ENCODE assay signal across 28 cellular contexts in genomic region chr14:85474431-85474830, GRCh38. TPM values are rescaled to one million over a fixed set of nuclear protein-coding genes. Genes with fewer than 3 reads are reported as not detected.
DNase-seq lines count a peak whose midpoint lies in the region; ATAC-seq, FAIRE-seq and TF ChIP-seq lines count a peak whose summit lies in the region.
"Had no signal": no experiment of that assay in that cellular context is flagged by ENCODE, and none has a peak within 500 bp of the region (broad histone marks: within the 10 kb centered on the region; RNA-seq: fewer than 3 reads in every experiment).

No MANE protein-coding gene starts in this region.

- no peak overlapping the region for H2AFZ ChIP-seq in endothelial cell of umbilical vein (ENCODE audit: low read depth, low read length)

- no peak for TF ChIP-seq POLR2A in endothelial cell of umbilical vein (IDR thresholded peaks at IDR 0.05; ENCODE audit: low read depth, low read length)

- intact Hi-C loops in A673 (cut with micrococcal nuclease; ENCODE audit: unreplicated experiment) (no loop called here), endothelial cell of umbilical vein (cut with micrococcal nuclease) (loop anchor here (5.0 kb wide), 4 partner anchors 137 to 992 kb away; no protein-coding TSS in a partner anchor), pancreas (cut with DNase I) (loop anchor here in 1 of 3 donors (5.0 kb wide), 1 partner anchor 58 kb away; the partner anchor contains the start of gene FLRT2), head of caudate nucleus (cut with DNase I) (no loop called here)

- ATAC-seq in pancreas = no peak
- no peak for ATAC-seq in activated naive CD8-positive, alpha-beta T cell treated with anti-CD3 and anti-CD28 coated beads, Interleukin-2, amount 50 U/mL, for 24 hours
- ATAC-seq: A549 had no signal

- POLR2A ChIA-PET in A673 (lab: Charles Lee; ENCODE audit: low non-redundant PET) = no interaction called here
- POLR2A ChIA-PET in endothelial cell of umbilical vein (lab: Charles Lee) = interaction anchor here (0.7 to 3.4 kb wide), 2 partner anchors 21 to 55 kb away, joined by 6 to 31 read pairs; partner anchors contain the start of gene FLRT2

- H3K4me1 ChIP-seq in A673 (ENCODE audit: insufficient read depth, low read length, poor library complexity, severe bottlenecking) (peaks cover 20% of the 10 kb centered on the region), endothelial cell of umbilical vein (ENCODE audit: control insufficient read depth, extremely low read depth, insufficient read depth, low read length) (peaks cover 54% of the 10 kb centered on the region), pancreas (peaks cover 42 to 67% (median 59%) of the 10 kb centered on the region in 3 donors)
- H3K4me1 ChIP-seq: BE2C, BLaER1 had no signal

- WGBS in pancreas, 2 donors = 41 to 44% methylated on average over 2 of the region's 2 CpGs

- peak overlapping the region; percentile 60 for H3K27ac ChIP-seq in A673 (ENCODE audit: low read depth, low read length, poor library complexity, severe bottlenecking)
- H3K27ac ChIP-seq in endothelial cell of umbilical vein (ENCODE audit: insufficient read depth, low read depth, low read length) = peak overlapping the region; percentile 91
- H3K27ac ChIP-seq in pancreas = peak overlapping the region in 2 of 4 donors; percentile 53 to 79
- H3K27ac ChIP-seq: 22Rv1, BLaER1 had no signal

- peak overlapping the region; percentile 89 for H3K4me2 ChIP-seq in endothelial cell of umbilical vein (ENCODE audit: insufficient read depth, low read length)
- H3K4me2 ChIP-seq: A549, BLaER1 had no signal

- H3K9me1 ChIP-seq in endothelial cell of umbilical vein (replicated peaks; ENCODE audit: control insufficient read depth, extremely low read depth, insufficient read depth, low read length) = no peaks in the 10 kb centered on the region

- FAIRE-seq in endothelial cell of umbilical vein (lab: Jason Lieb, UNC) = no peak
- FAIRE-seq in pancreas (lab: Jason Lieb, UNC) = peak; percentile 49
- FAIRE-seq: A549, GM12891, GM19239 had no signal

- H4K20me1 ChIP-seq in endothelial cell of umbilical vein (replicated peaks; ENCODE audit: control insufficient read depth, extremely low read depth, insufficient read depth, low read length) = no peaks in the 10 kb centered on the region
- H4K20me1 ChIP-seq: BLaER1 had no signal

- H3K79me2 ChIP-seq in endothelial cell of umbilical vein (ENCODE audit: control insufficient read depth, insufficient read depth, low read length) = no peaks in the 10 kb centered on the region

- no peak overlapping the region for H3K27ac Mint-ChIP-seq in activated naive CD8-positive, alpha-beta T cell treated with anti-CD3 and anti-CD28 coated beads, Interleukin-2, amount 50 U/mL, for 24 hours
- H3K27ac Mint-ChIP-seq: CD14-positive monocyte; CD4-positive, alpha-beta memory T cell; CD4-positive, CD25-positive, alpha-beta regulatory T cell; CD8-positive, alpha-beta memory T cell had no signal

- no peaks in the 10 kb centered on the region for H3K36me3 Mint-ChIP-seq in activated naive CD8-positive, alpha-beta T cell treated with anti-CD3 and anti-CD28 coated beads, Interleukin-2, amount 50 U/mL, for 24 hours (ENCODE audit: low read depth)
- H3K36me3 Mint-ChIP-seq: CD14-positive monocyte; CD4-positive, alpha-beta memory T cell; CD4-positive, CD25-positive, alpha-beta regulatory T cell; CD8-positive, alpha-beta memory T cell had no signal

- H3K4me1 Mint-ChIP-seq in activated naive CD8-positive, alpha-beta T cell treated with anti-CD3 and anti-CD28 coated beads, Interleukin-2, amount 50 U/mL, for 24 hours = no peaks in the 10 kb centered on the region
- H3K4me1 Mint-ChIP-seq: CD4-positive, alpha-beta memory T cell; CD4-positive, CD25-positive, alpha-beta regulatory T cell; CD8-positive, alpha-beta memory T cell had no signal

- H3K4me3 ChIP-seq in A673 (ENCODE audit: low read depth, low read length, poor library complexity, severe bottlenecking) (no peak overlapping the region), endothelial cell of umbilical vein (replicated peaks in 1 of 3; ENCODE audit: insufficient read depth in 1 of 3, low read depth in 1 of 3, low read length in 3 of 3) (no peak overlapping the region), fibroblast of the aortic adventitia (ENCODE audit: low read depth, low read length) (no peak overlapping the region), pancreas (no peak overlapping the region)
- H3K4me3 ChIP-seq: A549, BLaER1 had no signal

- CTCF ChIA-PET in A673 (lab: Charles Lee) = no interaction called here
- CTCF ChIA-PET in endothelial cell of umbilical vein (lab: Charles Lee) = interaction anchor here (0.8 to 2.3 kb wide), 4 partner anchors 9 to 194 kb away, joined by 3 to 24 read pairs (median 4); partner anchors contain the start of gene FLRT2

- BruUV-seq in A673 (replicated peaks; lab: Mats Ljungman, UMichigan) = no TSS peak
- no TSS peak for BruUV-seq in endothelial cell of umbilical vein (replicated peaks; lab: Mats Ljungman, UMichigan)

- H3K9ac ChIP-seq in endothelial cell of umbilical vein (replicated peaks; ENCODE audit: extremely low read depth, insufficient read depth, low read length) = peak overlapping the region; percentile 68
- H3K9ac ChIP-seq: BLaER1 had no signal

- dilution Hi-C loops in endothelial cell of umbilical vein (cut with MboI; ENCODE audit: extremely low pct_ligation_motif_present, low sequenced_read_pairs) = no loop called here

- H3K9me3 Mint-ChIP-seq in activated naive CD8-positive, alpha-beta T cell treated with anti-CD3 and anti-CD28 coated beads, Interleukin-2, amount 50 U/mL, for 24 hours = no peaks in the 10 kb centered on the region

- H3K36me3 ChIP-seq in A673 (ENCODE audit: insufficient read depth, low read length, poor library complexity, severe bottlenecking) (no peaks in the 10 kb centered on the region), endothelial cell of umbilical vein (ENCODE audit: control insufficient read depth in 2 of 2, extremely low read depth in 1 of 2, insufficient read depth in 2 of 2, low read length in 2 of 2) (no peaks in the 10 kb centered on the region), pancreas (no peaks in the 10 kb centered on the region)
- H3K36me3 ChIP-seq: BE2C, BLaER1 had no signal

- no peak overlapping the region for H3K4me3 Mint-ChIP-seq in activated naive CD8-positive, alpha-beta T cell treated with anti-CD3 and anti-CD28 coated beads, Interleukin-2, amount 50 U/mL, for 24 hours
- H3K4me3 Mint-ChIP-seq: CD14-positive monocyte; CD4-positive, alpha-beta memory T cell; CD4-positive, CD25-positive, alpha-beta regulatory T cell; CD8-positive, alpha-beta memory T cell had no signal

- no peaks in the 10 kb centered on the region for H3K9me3 ChIP-seq in A673 (ENCODE audit: low read depth, low read length, poor library complexity, severe bottlenecking)
- H3K9me3 ChIP-seq in endothelial cell of umbilical vein (replicated peaks; ENCODE audit: control insufficient read depth, insufficient read depth, low read length) = no peaks in the 10 kb centered on the region
- H3K9me3 ChIP-seq in pancreas = no peaks in the 10 kb centered on the region
- H3K9me3 ChIP-seq: A549, BE2C, BLaER1 had no signal

- H3K27me3 ChIP-seq in A673 (replicated peaks; ENCODE audit: insufficient read depth, low read depth, low read length, poor library complexity) = no peaks in the 10 kb centered on the region
- no peaks in the 10 kb centered on the region for H3K27me3 ChIP-seq in endothelial cell of umbilical vein (ENCODE audit: control insufficient read depth in 2 of 2, insufficient read depth in 2 of 2, low read length in 2 of 2)
- H3K27me3 ChIP-seq in pancreas = no peaks in the 10 kb centered on the region
- H3K27me3 ChIP-seq: BE2C, BLaER1 had no signal

- DNase-seq in A673 (ENCODE audit: low spot score) = no peak
- no peak for DNase-seq in endothelial cell of umbilical vein (ENCODE audit: low read depth, low spot score)
- DNase-seq in fibroblast of the aortic adventitia (ENCODE audit: low read depth) = peak; percentile 48
- no peak for DNase-seq in pancreas
- no peak for DNase-seq in GF-D8 (lab: John Stamatoyannopoulos, UW)
- no peak for DNase-seq in activated naive CD8-positive, alpha-beta T cell treated with anti-CD3 and anti-CD28 coated beads, Interleukin-2, amount 50 U/mL, for 24 hours
- DNase-seq in head of caudate nucleus = no peak
- DNase-seq: ACHN; BE2C; C1 segment of cervical spinal cord; CD4-positive, alpha-beta memory T cell; CD4-positive, CD25-positive, alpha-beta regulatory T cell; CD8-positive, alpha-beta memory T cell; COR-L47; DMS 273 treated with DMSO at 0.1 percent for 48 hours; DMS153; DMS53; DMS79; DND-41; EL; GDM1 had no signal

- no peak for TF ChIP-seq CTCF in A673 (conservative IDR thresholded peaks at IDR 0.05; ENCODE audit: low read depth, low read length)
- TF ChIP-seq CTCF in endothelial cell of umbilical vein (IDR thresholded peaks at IDR 0.05; ENCODE audit: extremely low read depth in 1 of 2, insufficient read depth in 1 of 2, low read depth in 1 of 2, low read length in 2 of 2) = no peak
- TF ChIP-seq CTCF in fibroblast of the aortic adventitia (IDR thresholded peaks at IDR 0.05; ENCODE audit: insufficient read depth, low read length) = no peak
- TF ChIP-seq CTCF in pancreas (IDR thresholded peaks at IDR 0.05) = no peak

- H3K27me3 Mint-ChIP-seq in activated naive CD8-positive, alpha-beta T cell treated with anti-CD3 and anti-CD28 coated beads, Interleukin-2, amount 50 U/mL, for 24 hours = no peaks in the 10 kb centered on the region
- H3K27me3 Mint-ChIP-seq: CD4-positive, alpha-beta memory T cell; CD4-positive, CD25-positive, alpha-beta regulatory T cell; CD8-positive, alpha-beta memory T cell had no signal

TF ChIP-seq in endothelial cell of umbilical vein, 7 proteins besides CTCF, POLR2A, EP300 and RAD21:
- TF ChIP-seq POLR2AphosphoS5 (IDR thresholded peaks at IDR 0.05; ENCODE audit: insufficient read depth, low read depth, low read length) (no peak), GATA2 (IDR thresholded peaks at IDR 0.05; ENCODE audit: insufficient read depth, insufficient read length, low read depth, low read length) (no peak), EZH2 (IDR thresholded peaks at IDR 0.05; ENCODE audit: borderline replicate concordance, low read depth, low read length, severe bottlenecking) (no peak)
TF ChIP-seq in endothelial cell of umbilical vein: peak in this region for 0.

RNA-seq across cellular contexts. Expression of gene FLRT2, which starts 55.5 kb away (rescaled TPM):
- 107 and 128 TPM in 2 replicates for total RNA-seq in A673 (2021)
- total RNA-seq in endothelial cell of umbilical vein = 125 and 202 TPM in 2 replicates
- 229 and 283 TPM in 2 replicates for polyA plus RNA-seq in endothelial cell of umbilical vein
- polyA plus RNA-seq in endothelial cell of umbilical vein (2011; cell fraction: cytosol; rRNA removed) = 67.4 and 85.5 TPM in 2 replicates
- 707 and 779 TPM in 2 replicates for polyA plus RNA-seq in endothelial cell of umbilical vein (2011; cell fraction: nucleus; rRNA removed)
- polyA plus RNA-seq in endothelial cell of umbilical vein (2012) = 127 and 130 TPM in 2 replicates
- 618 and 632 TPM in 2 replicates for polyA minus RNA-seq in endothelial cell of umbilical vein
- polyA minus RNA-seq in endothelial cell of umbilical vein (2011; cell fraction: cytosol; rRNA and poly(A)+ RNA removed) = 0.51 TPM
- polyA minus RNA-seq in endothelial cell of umbilical vein (2011; cell fraction: nucleus; rRNA and poly(A)+ RNA removed) = 1,280 and 1,402 TPM in 2 replicates
- total RNA-seq in fibroblast of the aortic adventitia (ENCODE audit: low replicate concordance) = 48.6 and 72.3 TPM in 2 replicates
- total RNA-seq in pancreas = 100 to 1,000 TPM in 3 of 6 donors, 10 to 100 TPM in 3; 62.8 to 229 (median 91.7) TPM
- polyA plus RNA-seq in pancreas = 100 to 1,000 TPM; 119 to 125 TPM
- total RNA-seq: CD4-positive, CD25-positive, alpha-beta regulatory T cell; CD8-positive, alpha-beta memory T cell; G401 had no signal
- polyA plus RNA-seq: CD14-positive monocyte; CD4-positive, alpha-beta memory T cell; CD4-positive, CD25-positive, alpha-beta regulatory T cell; CD8-positive, alpha-beta memory T cell had no signal
